Comparison of ENCODE assay signal across 17 cellular contexts in the genomic region with DNA sequence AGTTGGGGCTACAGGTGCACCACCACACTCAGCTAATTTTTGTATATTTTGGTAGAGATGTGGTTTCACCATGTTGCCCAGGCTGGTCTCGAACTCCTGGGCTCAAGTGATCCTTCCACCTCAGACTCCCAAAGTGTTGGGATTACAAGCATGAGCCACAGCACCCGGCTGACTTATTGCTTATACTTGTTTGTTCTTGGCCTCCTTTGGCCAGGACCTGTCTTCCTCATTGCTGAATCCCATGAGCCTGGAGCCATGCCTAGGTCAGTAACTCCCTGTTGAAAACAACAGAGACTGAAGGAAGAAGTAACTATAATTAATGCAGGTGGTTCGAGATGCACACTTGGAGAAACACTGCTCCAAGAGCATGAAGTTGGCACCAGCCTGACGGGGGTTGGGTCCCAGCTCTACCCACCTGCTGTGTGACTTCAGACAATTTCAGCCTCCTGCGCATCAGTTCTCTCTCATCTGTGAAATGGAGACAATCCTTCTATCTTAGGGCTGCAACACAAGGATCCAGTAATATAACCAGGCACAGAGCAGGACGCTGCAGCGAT. TPM values are rescaled to one million over a fixed set of nuclear protein-coding genes. Genes with fewer than 3 reads are reported as not detected.
A peak's percentile ranks its signal among the peaks of the same experiment; 100 is the strongest.
DNase-seq lines count a peak whose midpoint lies in the region; ATAC-seq and TF ChIP-seq lines count a peak whose summit lies in the region.
"Had no signal": no experiment of that assay in that cellular context is flagged by ENCODE, and none has a peak within 500 bp of the region (broad histone marks: within the 10 kb centered on the region; RNA-seq: fewer than 3 reads in every experiment).

No MANE protein-coding gene starts in this region.

- H3K36me3 ChIP-seq in gastroesophageal sphincter: no peaks in the 10 kb centered on the region
- H3K36me3 ChIP-seq in stomach smooth muscle (ENCODE audit: control insufficient read depth in 2 of 2, insufficient read depth in 2 of 2, low read length in 2 of 2): no peaks in the 10 kb centered on the region
- H3K36me3 ChIP-seq: left lung had no signal

- H3K9me3 ChIP-seq in gastroesophageal sphincter (no peaks in the 10 kb centered on the region), stomach smooth muscle (ENCODE audit: control insufficient read depth in 2 of 2, low read length in 2 of 2) (no peaks in the 10 kb centered on the region)
- H3K9me3 ChIP-seq: left lung had no signal

- 16 to 35% methylated on average over 5 of the region's 7 CpGs for WGBS in gastroesophageal sphincter (ENCODE audit: low coverage in 1 of 2), 2 donors

- H3K9me3 Mint-ChIP-seq in T-helper 1 cell treated with Interleukin-12 subunit alpha and Interleukin-12 subunit beta and Interleukin-4 antibody, amounts not matched to agents 30 μg/mL and 1 μg/mL, for 36 hours: no peaks in the 10 kb centered on the region
- no peaks in the 10 kb centered on the region for H3K9me3 Mint-ChIP-seq in activated CD4-positive, alpha-beta memory T cell treated with anti-CD3 and anti-CD28 coated beads for 36 hours

- H3K27me3 ChIP-seq in gastroesophageal sphincter: no peaks in the 10 kb centered on the region
- peaks cover 0 to 2% of the 10 kb centered on the region in 2 donors for H3K27me3 ChIP-seq in stomach smooth muscle (ENCODE audit: control insufficient read depth in 1 of 2, insufficient read depth in 2 of 2, low read length in 2 of 2)

- intact Hi-C loops in activated CD4-positive, alpha-beta memory T cell treated with anti-CD3 and anti-CD28 coated beads for 36 hours (cut with micrococcal nuclease): no loop called here

- peak overlapping the region; percentile 15 to 84 (median 78) for H3K27ac ChIP-seq in gastroesophageal sphincter
- H3K27ac ChIP-seq in stomach smooth muscle (ENCODE audit: low read length): peak overlapping the region; percentile 55
- H3K27ac ChIP-seq: left lung had no signal

- H3K4me1 ChIP-seq in gastroesophageal sphincter (peaks cover 0 to 65% (median 19%) of the 10 kb centered on the region in 3 donors), stomach smooth muscle (ENCODE audit: control insufficient read depth, insufficient read depth, low read length) (peaks cover 39% of the 10 kb centered on the region)

- no peak overlapping the region for H3K9ac ChIP-seq in stomach smooth muscle (ENCODE audit: low read length in 2 of 2)

- H3K27ac Mint-ChIP-seq in T-helper 1 cell treated with Interleukin-12 subunit alpha and Interleukin-12 subunit beta and Interleukin-4 antibody, amounts not matched to agents 30 μg/mL and 1 μg/mL, for 36 hours: peak overlapping the region; percentile 28
- no peak overlapping the region for H3K27ac Mint-ChIP-seq in activated CD4-positive, alpha-beta memory T cell treated with anti-CD3 and anti-CD28 coated beads for 36 hours
- H3K27ac Mint-ChIP-seq: CD14-positive monocyte had no signal

- ATAC-seq in gastroesophageal sphincter: peak; percentile 27
- no peak for ATAC-seq in HG03039 (IDR thresholded peaks at IDR 0.05; ENCODE audit: unreplicated experiment)

- peaks cover 72% of the 10 kb centered on the region for H3K4me1 Mint-ChIP-seq in T-helper 1 cell treated with Interleukin-12 subunit alpha and Interleukin-12 subunit beta and Interleukin-4 antibody, amounts not matched to agents 30 μg/mL and 1 μg/mL, for 36 hours (ENCODE audit: low read depth)
- peaks cover 19% of the 10 kb centered on the region for H3K4me1 Mint-ChIP-seq in activated CD4-positive, alpha-beta memory T cell treated with anti-CD3 and anti-CD28 coated beads for 36 hours (ENCODE audit: low read depth)

- H3K27me3 Mint-ChIP-seq in T-helper 1 cell treated with Interleukin-12 subunit alpha and Interleukin-12 subunit beta and Interleukin-4 antibody, amounts not matched to agents 30 μg/mL and 1 μg/mL, for 36 hours (ENCODE audit: low read depth): peaks cover 7% of the 10 kb centered on the region
- peaks cover 15% of the 10 kb centered on the region for H3K27me3 Mint-ChIP-seq in activated CD4-positive, alpha-beta memory T cell treated with anti-CD3 and anti-CD28 coated beads for 36 hours

- DNase-seq in T-helper 1 cell: no peak
- peak; percentile 4 for DNase-seq in activated CD4-positive, alpha-beta memory T cell treated with anti-CD3 and anti-CD28 coated beads for 36 hours
- DNase-seq in GOT3 (lab: John Stamatoyannopoulos, UW): no peak
- no peak for DNase-seq in hippocampal formation (lab: John Stamatoyannopoulos, UW)
- DNase-seq: activated CD8-positive, alpha-beta memory T cell treated with anti-CD3 and anti-CD28 coated beads for 24 hours had no signal

- POLR2A ChIA-PET in activated CD4-positive, alpha-beta memory T cell treated with anti-CD3 and anti-CD28 coated beads for 36 hours (lab: Charles Lee): no interaction called here

- CTCF ChIA-PET in activated CD4-positive, alpha-beta memory T cell treated with anti-CD3 and anti-CD28 coated beads for 36 hours (lab: Charles Lee): interaction anchor here (0.8 to 1.1 kb wide), 2 partner anchors 21 to 648 kb away, joined by 3 read pairs; no protein-coding TSS in a partner anchor

- H3K36me3 Mint-ChIP-seq in T-helper 1 cell treated with Interleukin-12 subunit alpha and Interleukin-12 subunit beta and Interleukin-4 antibody, amounts not matched to agents 30 μg/mL and 1 μg/mL, for 36 hours (ENCODE audit: low read depth): peaks cover 3% of the 10 kb centered on the region
- H3K36me3 Mint-ChIP-seq in activated CD4-positive, alpha-beta memory T cell treated with anti-CD3 and anti-CD28 coated beads for 36 hours: no peaks in the 10 kb centered on the region
- H3K36me3 Mint-ChIP-seq: CD14-positive monocyte had no signal

- no peak for TF ChIP-seq CTCF in gastroesophageal sphincter (IDR thresholded peaks at IDR 0.05)

- TF ChIP-seq EP300 in gastroesophageal sphincter (IDR thresholded peaks at IDR 0.05): no peak

- no peak for TF ChIP-seq POLR2A in gastroesophageal sphincter (IDR thresholded peaks at IDR 0.05)

- H3K4me3 Mint-ChIP-seq in T-helper 1 cell treated with Interleukin-12 subunit alpha and Interleukin-12 subunit beta and Interleukin-4 antibody, amounts not matched to agents 30 μg/mL and 1 μg/mL, for 36 hours: peak overlapping the region; percentile 64
- H3K4me3 Mint-ChIP-seq in activated CD4-positive, alpha-beta memory T cell treated with anti-CD3 and anti-CD28 coated beads for 36 hours: peak overlapping the region; percentile 1

- no peak overlapping the region for H3K4me3 ChIP-seq in gastroesophageal sphincter
- peak overlapping the region; percentile 35 to 44 for H3K4me3 ChIP-seq in stomach smooth muscle (ENCODE audit: low read length in 2 of 2)
- H3K4me3 ChIP-seq: left lung had no signal

RNA-seq across cellular contexts. Expression of a gene that starts 38.9 kb away (rescaled TPM):
- not detected for total RNA-seq in activated CD4-positive, alpha-beta memory T cell treated with anti-CD3 and anti-CD28 coated beads for 36 hours
- total RNA-seq in gastroesophageal sphincter: not detected
- total RNA-seq: A172, Daoy, dermis microvascular lymphatic vessel endothelial cell, HT-29, left lung, OCI-LY7, temporal lobe had no signal

RNA-seq across cellular contexts. Expression of a gene that starts 57.3 kb away (rescaled TPM):
- total RNA-seq in activated CD4-positive, alpha-beta memory T cell treated with anti-CD3 and anti-CD28 coated beads for 36 hours: not detected
- under 1 TPM in 3 of 4 donors, not detected in 1; 0.42 to 0.67 (median 0.49) TPM for total RNA-seq in gastroesophageal sphincter
- total RNA-seq: HT-29, OCI-LY7, temporal lobe had no signal

Comparison
In these comparisons a context has a peak if more than half of its experiments do, and no peak if none do; other contexts are left out.
1. H3K4me3 ChIP-seq: peak in stomach smooth muscle (2 of 2); none in gastroesophageal sphincter (0 of 2).